Comparison of ENCODE assay signal across 13 cellular contexts in genomic region chr5:67673180-67673579, GRCh38.
DNase-seq lines count a peak whose midpoint lies in the region; ATAC-seq and TF ChIP-seq lines count a peak whose summit lies in the region.
"Had no signal": no experiment of that assay in that cellular context is flagged by ENCODE, and none has a peak within 500 bp of the region (broad histone marks: within the 10 kb centered on the region; RNA-seq: fewer than 3 reads in every experiment).

No MANE protein-coding gene starts in this region.

- H3K27me3 ChIP-seq in BLaER1 treated with 17β-estradiol and CSF1 and Interleukin-3, amounts not matched to agents 10 nM and 100 nM: no peaks in the 10 kb centered on the region
- H3K27me3 ChIP-seq in cardiac muscle cell (no peaks in the 10 kb centered on the region), right cardiac atrium (ENCODE audit: control insufficient read depth, insufficient read depth) (no peaks in the 10 kb centered on the region), parathyroid adenoma (ENCODE audit: control insufficient read depth, insufficient read depth, low read length) (no peaks in the 10 kb centered on the region)
- H3K27me3 ChIP-seq: BE2C had no signal

- peak overlapping the region; percentile 24 to 71 (median 55) for H3K4me2 ChIP-seq in BLaER1 treated with 17β-estradiol and CSF1 and Interleukin-3, amounts not matched to agents 10 nM and 100 nM
- no peak overlapping the region for H3K4me2 ChIP-seq in parathyroid adenoma (ENCODE audit: low read length)
- H3K4me2 ChIP-seq: A549 had no signal

- no peaks in the 10 kb centered on the region for H3K79me2 ChIP-seq in parathyroid adenoma

- H3K9ac ChIP-seq in BLaER1 treated with 17β-estradiol and CSF1 and Interleukin-3, amounts not matched to agents 10 nM and 100 nM: no peak overlapping the region
- no peak overlapping the region for H3K9ac ChIP-seq in parathyroid adenoma
- H3K9ac ChIP-seq: GM23248 had no signal

- no peaks in the 10 kb centered on the region for H3K36me3 ChIP-seq in BLaER1 treated with 17β-estradiol and CSF1 and Interleukin-3, amounts not matched to agents 10 nM and 100 nM
- H3K36me3 ChIP-seq in cardiac muscle cell (no peaks in the 10 kb centered on the region), parathyroid adenoma (ENCODE audit: control insufficient read depth, insufficient read depth, low read length) (no peaks in the 10 kb centered on the region)
- H3K36me3 ChIP-seq: BE2C had no signal

- intact Hi-C loops in right cardiac atrium (cut with DNase I): no loop called here

- H3K4me3 ChIP-seq in BLaER1 treated with 17β-estradiol and CSF1 and Interleukin-3, amounts not matched to agents 10 nM and 100 nM: no peak overlapping the region
- H3K4me3 ChIP-seq in cardiac muscle cell: no peak overlapping the region
- H3K4me3 ChIP-seq in right cardiac atrium (ENCODE audit: low read length): no peak overlapping the region
- H3K4me3 ChIP-seq in parathyroid adenoma (ENCODE audit: low read depth, low read length): no peak overlapping the region
- H3K4me3 ChIP-seq: A549, GM12878, GM23248 had no signal

- WGBS in right cardiac atrium: 79% methylated on average over 3 of the region's 3 CpGs

- peaks cover 0 to 21% (median 12%) of the 10 kb centered on the region in 11 experiments; a peak in 15 of 22 replicates for H3K9me3 ChIP-seq in BLaER1 treated with 17β-estradiol and CSF1 and Interleukin-3, amounts not matched to agents 10 nM and 100 nM (replicated peaks in 1 of 11)
- H3K9me3 ChIP-seq in cardiac muscle cell (ENCODE audit: low read depth): no peaks in the 10 kb centered on the region
- H3K9me3 ChIP-seq in right cardiac atrium (ENCODE audit: control insufficient read depth, low read length): no peaks in the 10 kb centered on the region
- no peaks in the 10 kb centered on the region for H3K9me3 ChIP-seq in parathyroid adenoma (ENCODE audit: control insufficient read depth, low read length)
- H3K9me3 ChIP-seq: A549, BE2C had no signal

- H3K27ac ChIP-seq in BLaER1 treated with 17β-estradiol and CSF1 and Interleukin-3, amounts not matched to agents 10 nM and 100 nM: peak overlapping the region in 4 of 11 experiments; percentile 6 to 41 (median 30); a peak in 3 of 22 replicates
- H3K27ac ChIP-seq in cardiac muscle cell: peak overlapping the region; percentile 42
- H3K27ac ChIP-seq in right cardiac atrium (ENCODE audit: low read length): no peak overlapping the region
- H3K27ac ChIP-seq in parathyroid adenoma: no peak overlapping the region
- H3K27ac ChIP-seq: A549, GM23248 had no signal

- TF ChIP-seq CTCF in cardiac muscle cell (IDR thresholded peaks at IDR 0.05; ENCODE audit: low read depth, low read length) (no peak), parathyroid adenoma (IDR thresholded peaks at IDR 0.05) (no peak)

- peak in 1 of 2 donors; percentile 30 for DNase-seq in cardiac muscle cell (ENCODE audit: low read depth in 1 of 2, low spot score in 1 of 2)
- DNase-seq in right cardiac atrium: no peak
- DNase-seq in NCI-H2227 (lab: John Stamatoyannopoulos, UW; ENCODE audit: unreplicated experiment): no peak
- no peak for DNase-seq in HT-29 (ENCODE audit: low spot score)
- DNase-seq: BE2C, IMR-90 had no signal

- H2AFZ ChIP-seq in parathyroid adenoma: peak overlapping the region; percentile 25
- H2AFZ ChIP-seq: GM23248 had no signal

- ATAC-seq in right cardiac atrium (peak; percentile 46 to 63), HG02798 (IDR thresholded peaks at IDR 0.05; ENCODE audit: poor library complexity, unreplicated experiment) (no peak)
- ATAC-seq: A549, HCT116 had no signal

- H4K20me1 ChIP-seq in BLaER1 treated with 17β-estradiol and CSF1 and Interleukin-3, amounts not matched to agents 10 nM and 100 nM: no peaks in the 10 kb centered on the region

- H3K4me1 ChIP-seq in BLaER1 treated with 17β-estradiol and CSF1 and Interleukin-3, amounts not matched to agents 10 nM and 100 nM: peaks cover 12 to 19% (median 15%) of the 10 kb centered on the region in 10 experiments
- H3K4me1 ChIP-seq in cardiac muscle cell (ENCODE audit: low read depth): peaks cover 25% of the 10 kb centered on the region
- peaks cover 6% of the 10 kb centered on the region for H3K4me1 ChIP-seq in right cardiac atrium (ENCODE audit: control insufficient read depth, insufficient read depth, low read length)
- peaks cover 13% of the 10 kb centered on the region for H3K4me1 ChIP-seq in parathyroid adenoma
- H3K4me1 ChIP-seq: A549, BE2C had no signal
